In genomic region chr9:84788803-84789462, GRCh38 we compare ENCODE assay signal across 25 cellular contexts.
"Had no signal": no experiment of that assay in that cellular context is flagged by ENCODE, and none has a peak within 500 bp of the region (broad histone marks: within the 10 kb centered on the region; RNA-seq: fewer than 3 reads in every experiment).

No MANE protein-coding gene starts in this region.

- ATAC-seq: activated CD4-positive, CD25-positive, alpha-beta regulatory T cell treated with anti-CD3 and anti-CD28 coated beads, Interleukin-2, amount 50 U/mL, for 24 hours; left ventricle myocardium superior; natural killer cell; right cardiac atrium had no signal

- H3K27me3 ChIP-seq: adrenal gland, suprapubic skin, tibial nerve had no signal

- H3K4me1 ChIP-seq: adrenal gland had no signal

- H3K36me3 Mint-ChIP-seq: activated naive CD8-positive, alpha-beta T cell treated with anti-CD3 and anti-CD28 coated beads for 36 hours; memory B cell; natural killer cell had no signal

- H3K4me1 Mint-ChIP-seq: activated naive CD8-positive, alpha-beta T cell treated with anti-CD3 and anti-CD28 coated beads for 36 hours; memory B cell; natural killer cell had no signal

- H3K9me3 ChIP-seq: adrenal gland, suprapubic skin had no signal

- H3K9me3 Mint-ChIP-seq: activated naive CD4-positive, alpha-beta T cell treated with anti-CD3 and anti-CD28 coated beads for 36 hours; activated naive CD8-positive, alpha-beta T cell treated with anti-CD3 and anti-CD28 coated beads for 36 hours; activated T-helper 1 cell treated with anti-CD3 and anti-CD28 coated beads, Interleukin-12 subunit alpha, Interleukin-12 subunit beta, Interleukin-2, Interleukin-4 antibody, amounts not matched to agents 30 ng/mL and 10 ng/mL and 1 ng/mL, durations not matched to agents 14 hours and 24 hours and 36 hours; memory B cell; natural killer cell; T-helper 1 cell treated with Interleukin-12 subunit alpha and Interleukin-12 subunit beta and Interleukin-4 antibody, amounts not matched to agents 30 μg/mL and 1 μg/mL, for 36 hours had no signal

- H3K4me3 Mint-ChIP-seq: activated naive CD4-positive, alpha-beta T cell treated with anti-CD3 and anti-CD28 coated beads for 36 hours; activated naive CD8-positive, alpha-beta T cell treated with anti-CD3 and anti-CD28 coated beads for 36 hours; activated T-helper 1 cell treated with anti-CD3 and anti-CD28 coated beads, Interleukin-12 subunit alpha, Interleukin-12 subunit beta, Interleukin-2, Interleukin-4 antibody, amounts not matched to agents 30 ng/mL and 10 ng/mL and 1 ng/mL, durations not matched to agents 14 hours and 24 hours and 36 hours; brain; memory B cell; natural killer cell; T-helper 1 cell treated with Interleukin-12 subunit alpha and Interleukin-12 subunit beta and Interleukin-4 antibody, amounts not matched to agents 30 μg/mL and 1 μg/mL, for 36 hours had no signal

- H3K4me3 ChIP-seq: adrenal gland, suprapubic skin, tibial nerve had no signal

- H3K27me3 Mint-ChIP-seq: activated naive CD8-positive, alpha-beta T cell treated with anti-CD3 and anti-CD28 coated beads for 36 hours; brain; memory B cell had no signal

- H3K36me3 ChIP-seq: adrenal gland, suprapubic skin, tibial nerve, WERI-Rb-1 had no signal

- H3K27ac ChIP-seq: adrenal gland, suprapubic skin, tibial nerve, WERI-Rb-1 had no signal

- H3K27ac Mint-ChIP-seq: activated naive CD4-positive, alpha-beta T cell treated with anti-CD3 and anti-CD28 coated beads for 36 hours; activated naive CD8-positive, alpha-beta T cell treated with anti-CD3 and anti-CD28 coated beads for 36 hours; activated T-helper 1 cell treated with anti-CD3 and anti-CD28 coated beads, Interleukin-12 subunit alpha, Interleukin-12 subunit beta, Interleukin-2, Interleukin-4 antibody, amounts not matched to agents 30 ng/mL and 10 ng/mL and 1 ng/mL, durations not matched to agents 14 hours and 24 hours and 36 hours; memory B cell; natural killer cell; T-helper 1 cell treated with Interleukin-12 subunit alpha and Interleukin-12 subunit beta and Interleukin-4 antibody, amounts not matched to agents 30 μg/mL and 1 μg/mL, for 36 hours had no signal

- DNase-seq: activated CD4-positive, alpha-beta T cell treated with anti-CD3 and anti-CD28 coated beads for 48 hours; activated CD4-positive, alpha-beta T cell treated with anti-CD3 and anti-CD28 coated beads, Interleukin-2, amount 50 U/mL, for 48 hours; activated CD8-positive, alpha-beta memory T cell treated with anti-CD3 and anti-CD28 coated beads for 24 hours; activated effector memory CD4-positive, alpha-beta T cell treated with anti-CD3 and anti-CD28 coated beads, Interleukin-2, amount 50 U/mL, for 16 hours; activated naive CD4-positive, alpha-beta T cell treated with anti-CD3 and anti-CD28 coated beads for 36 hours; activated naive CD8-positive, alpha-beta T cell treated with anti-CD3 and anti-CD28 coated beads for 36 hours; adrenal gland; aorta; dermis blood vessel endothelial cell; effector CD8-positive, alpha-beta T cell; left ventricle myocardium superior; natural killer cell; right cardiac atrium; stimulated activated CD4-positive, alpha-beta T cell treated with anti-CD3 and anti-CD28 coated beads, Interleukin-15, amount 100 ng/mL, for 24 hours; stimulated activated CD4-positive, alpha-beta T cell treated with anti-CD3 and anti-CD28 coated beads, Interleukin-2, amount 100 ng/mL, for 24 hours; stimulated activated naive CD4-positive, alpha-beta T cell; T-helper 9 cell; WERI-Rb-1 had no signal
